ENCODE assay signal across 9 cellular contexts in genomic region chr9:133199648-133200321, GRCh38. TPM values are rescaled to one million over a fixed set of nuclear protein-coding genes. Genes with fewer than 3 reads are reported as not detected.
DNase-seq lines count a peak whose midpoint lies in the region; ATAC-seq and TF ChIP-seq lines count a peak whose summit lies in the region.
"Had no signal": no experiment of that assay in that cellular context is flagged by ENCODE, and none has a peak within 500 bp of the region (broad histone marks: within the 10 kb centered on the region; RNA-seq: fewer than 3 reads in every experiment).

No MANE protein-coding gene starts in this region.

- peaks cover 0 to 18% (median 0%) of the 10 kb centered on the region in 45 donors for H3K27me3 ChIP-seq in dorsolateral prefrontal cortex
- peaks cover 11% of the 10 kb centered on the region for H3K27me3 ChIP-seq in upper lobe of right lung

- peaks cover 2% of the 10 kb centered on the region for H3K36me3 Mint-ChIP-seq in activated CD4-positive, alpha-beta T cell treated with anti-CD3 and anti-CD28 coated beads for 36 hours (ENCODE audit: low read depth)
- H3K36me3 Mint-ChIP-seq in natural killer cell: no peaks in the 10 kb centered on the region
- H3K36me3 Mint-ChIP-seq: mesothelial cell of epicardium had no signal

- H3K36me3 ChIP-seq in upper lobe of right lung: no peaks in the 10 kb centered on the region

- peak; percentile 96 for ATAC-seq in activated CD4-positive, alpha-beta T cell treated with anti-CD3 and anti-CD28 coated beads for 36 hours
- ATAC-seq in natural killer cell (peak; percentile 74 to 90 (median 82)), upper lobe of right lung (peak; percentile 85), HG03039 (IDR thresholded peaks at IDR 0.05; ENCODE audit: unreplicated experiment) (no peak)

- H3K27ac Mint-ChIP-seq in activated CD4-positive, alpha-beta T cell treated with anti-CD3 and anti-CD28 coated beads for 36 hours: peak overlapping the region; percentile 75
- H3K27ac Mint-ChIP-seq in natural killer cell: peak overlapping the region in 1 of 2 donors; percentile 48
- H3K27ac Mint-ChIP-seq: mesothelial cell of epicardium had no signal

- peak; percentile 81 for DNase-seq in activated CD4-positive, alpha-beta T cell treated with anti-CD3 and anti-CD28 coated beads for 36 hours
- DNase-seq in activated CD4-positive, alpha-beta T cell treated with anti-CD3 and anti-CD28 coated beads, Interleukin-2, amount 50 U/mL, for 4 hours: no peak
- DNase-seq in dorsolateral prefrontal cortex (peak in 2 of 10 donors; percentile 13 to 44), natural killer cell (peak; percentile 28), upper lobe of right lung (peak; percentile 72), kidney glomerular epithelial cell (lab: John Stamatoyannopoulos, UW) (no peak)
- no peak for DNase-seq in effector CD4-positive, alpha-beta T cell

- CTCF ChIA-PET in activated CD4-positive, alpha-beta T cell treated with anti-CD3 and anti-CD28 coated beads for 36 hours (lab: Charles Lee): interaction anchor here (1.2 to 2.6 kb wide), 4 partner anchors 12 to 18 kb away, joined by 4 to 12 read pairs (median 9); no protein-coding TSS in a partner anchor

- peaks cover 10% of the 10 kb centered on the region for H3K4me1 Mint-ChIP-seq in activated CD4-positive, alpha-beta T cell treated with anti-CD3 and anti-CD28 coated beads for 36 hours
- peaks cover 8 to 15% of the 10 kb centered on the region in 2 donors for H3K4me1 Mint-ChIP-seq in natural killer cell

- intact Hi-C loops in activated CD4-positive, alpha-beta T cell treated with anti-CD3 and anti-CD28 coated beads for 36 hours (cut with DNase I, micrococcal nuclease): loop anchor here in 1 of 2 experiments (10.0 kb wide), 1 partner anchor 485 kb away; no protein-coding TSS in a partner anchor
- intact Hi-C loops in dorsolateral prefrontal cortex (cut with DNase I) (no loop called here), natural killer cell (cut with micrococcal nuclease) (no loop called here), upper lobe of right lung (cut with DNase I) (no loop called here)

- H3K4me3 Mint-ChIP-seq in activated CD4-positive, alpha-beta T cell treated with anti-CD3 and anti-CD28 coated beads for 36 hours: peak overlapping the region; percentile 76
- H3K4me3 Mint-ChIP-seq in natural killer cell: peak overlapping the region; percentile 81
- H3K4me3 Mint-ChIP-seq: mesothelial cell of epicardium had no signal

- peaks cover 12% of the 10 kb centered on the region for H3K27me3 Mint-ChIP-seq in activated CD4-positive, alpha-beta T cell treated with anti-CD3 and anti-CD28 coated beads for 36 hours
- peaks cover 15 to 20% of the 10 kb centered on the region in 2 donors for H3K27me3 Mint-ChIP-seq in natural killer cell (ENCODE audit: low read depth in 2 of 2)

- H3K4me1 ChIP-seq in upper lobe of right lung: no peaks in the 10 kb centered on the region

- peak overlapping the region in 50 of 59 donors; percentile 11 to 62 (median 39) for H3K4me3 ChIP-seq in dorsolateral prefrontal cortex
- H3K4me3 ChIP-seq in upper lobe of right lung: peak overlapping the region; percentile 47

- H3K27ac ChIP-seq in dorsolateral prefrontal cortex: peak overlapping the region in 23 of 59 donors; percentile 4 to 76 (median 36)
- H3K27ac ChIP-seq in upper lobe of right lung: no peak overlapping the region

- H3K9me3 Mint-ChIP-seq in activated CD4-positive, alpha-beta T cell treated with anti-CD3 and anti-CD28 coated beads for 36 hours (ENCODE audit: low read depth): peaks cover 2% of the 10 kb centered on the region
- H3K9me3 Mint-ChIP-seq in natural killer cell: no peaks in the 10 kb centered on the region

- H3K9me3 ChIP-seq in upper lobe of right lung: no peaks in the 10 kb centered on the region

- POLR2A ChIA-PET in activated CD4-positive, alpha-beta T cell treated with anti-CD3 and anti-CD28 coated beads for 36 hours (lab: Charles Lee): interaction anchor here (0.6 kb wide), 1 partner anchor 133 kb away, joined by 3 read pairs; no protein-coding TSS in a partner anchor

- TF ChIP-seq CTCF in dorsolateral prefrontal cortex (IDR thresholded peaks at IDR 0.05 in 54 of 56, conservative IDR thresholded peaks at IDR 0.05 in 2 of 56; ENCODE audit: low read depth in 1 of 56, partially characterized antibody in 56 of 56) (peak in 13 of 56 donors; percentile 8 to 44 (median 25)), natural killer cell (IDR thresholded peaks at IDR 0.05) (no peak), upper lobe of right lung (IDR thresholded peaks at IDR 0.05) (peak; percentile 25)

RNA-seq across cellular contexts. Expression of gene OBP2B, which starts 9.3 kb away (rescaled TPM):
- not detected for total RNA-seq in activated CD4-positive, alpha-beta T cell treated with anti-CD3 and anti-CD28 coated beads for 36 hours
- total RNA-seq in dorsolateral prefrontal cortex: not detected
- total RNA-seq in natural killer cell: not detected
- not detected for total RNA-seq in upper lobe of right lung
- total RNA-seq: mesothelial cell of epicardium had no signal

RNA-seq across cellular contexts. Expression of gene GBGT1, which starts 36.1 kb away (rescaled TPM):
- 1 to 10 TPM; 3.8 to 4.8 TPM for total RNA-seq in activated CD4-positive, alpha-beta T cell treated with anti-CD3 and anti-CD28 coated beads for 36 hours
- 10 to 100 TPM in 109 of 120 experiments, 1 to 10 TPM in 11; 5.8 to 27.4 (median 13.8) TPM for total RNA-seq in dorsolateral prefrontal cortex
- total RNA-seq in natural killer cell: 1 to 10 TPM; 1.4 to 2.2 (median 1.7) TPM
- total RNA-seq in upper lobe of right lung: 27.4 TPM

Comparison
In these comparisons a context has a peak if more than half of its experiments do, and no peak if none do; other contexts are left out.
1. DNase-seq: peak in activated CD4-positive, alpha-beta T cell treated with anti-CD3 and anti-CD28 coated beads for 36 hours (single experiment), natural killer cell (single experiment) and upper lobe of right lung (single experiment); none in activated CD4-positive, alpha-beta T cell treated with anti-CD3 and anti-CD28 coated beads, Interleukin-2, amount 50 U/mL, for 4 hours (0 of 2), kidney glomerular epithelial cell (single experiment) and effector CD4-positive, alpha-beta T cell (single experiment).